25 cellular contexts compared by ENCODE assay signal in the genomic region with DNA sequence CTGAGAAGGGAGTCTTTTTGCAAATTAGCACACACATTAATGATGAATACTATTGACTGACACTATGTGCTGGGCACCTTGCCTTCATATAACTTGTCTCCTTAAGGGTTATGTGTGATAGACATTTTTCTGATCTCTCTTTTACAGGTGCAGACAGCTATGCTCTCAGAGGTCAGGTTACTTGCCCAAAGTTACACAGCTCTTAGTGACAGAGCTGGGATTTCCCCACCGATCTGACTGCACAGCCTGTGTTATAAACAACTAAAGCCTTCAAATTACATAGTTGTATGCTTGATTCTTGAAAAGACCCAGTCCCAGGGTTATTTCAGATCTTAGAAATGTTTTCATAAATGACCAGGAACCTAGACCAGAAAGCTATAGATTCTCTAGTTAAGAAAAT.
"Had no signal": no experiment of that assay in that cellular context is flagged by ENCODE, and none has a peak within 500 bp of the region (broad histone marks: within the 10 kb centered on the region; RNA-seq: fewer than 3 reads in every experiment).

No MANE protein-coding gene starts in this region.

- H3K4me1 Mint-ChIP-seq: activated CD4-positive, alpha-beta T cell treated with anti-CD3 and anti-CD28 coated beads, Interleukin-2, amount 10 ng/mL, durations not matched to agents 7 days and 5 days had no signal

- H3K27me3 Mint-ChIP-seq: activated CD4-positive, alpha-beta T cell treated with anti-CD3 and anti-CD28 coated beads, Interleukin-2, amount 10 ng/mL, durations not matched to agents 7 days and 5 days; activated CD8-positive, alpha-beta T cell treated with anti-CD3 and anti-CD28 coated beads for 36 hours had no signal

- DNase-seq: activated CD4-positive, alpha-beta T cell treated with anti-CD3 and anti-CD28 coated beads for 1 hour; activated CD4-positive, alpha-beta T cell treated with anti-CD3 and anti-CD28 coated beads, Interleukin-2, amount 10 ng/mL, durations not matched to agents 7 days and 5 days; activated CD8-positive, alpha-beta T cell treated with anti-CD3 and anti-CD28 coated beads for 36 hours; activated naive CD4-positive, alpha-beta T cell; activated T-cell treated with anti-CD3 and anti-CD28 coated beads, Interleukin-2, amount 50 U/mL, for 48 hours; adrenal gland; aorta; body of pancreas; dermis blood vessel endothelial cell; effector CD4-positive, alpha-beta T cell; foreskin melanocyte; heart right ventricle; kidney glomerular epithelial cell; left ventricle myocardium inferior; mucosa of descending colon; posterior cingulate gyrus; right cardiac atrium; stimulated activated CD4-positive, alpha-beta T cell treated with anti-CD3 and anti-CD28 coated beads, Interleukin-15, amount 100 ng/mL, for 24 hours; stimulated activated CD4-positive, alpha-beta T cell treated with anti-CD3 and anti-CD28 coated beads, Interleukin-2, amount 100 ng/mL, for 24 hours; stimulated activated naive CD4-positive, alpha-beta T cell; T1000 had no signal

- ATAC-seq: activated CD8-positive, alpha-beta T cell treated with anti-CD3 and anti-CD28 coated beads for 36 hours; activated naive CD4-positive, alpha-beta T cell treated with anti-CD3 and anti-CD28 coated beads, Interleukin-2, amount 50 U/mL, for 72 hours; body of pancreas; mucosa of descending colon; right cardiac atrium had no signal

- FAIRE-seq: colon had no signal

- H3K27ac Mint-ChIP-seq: activated CD4-positive, alpha-beta T cell treated with anti-CD3 and anti-CD28 coated beads, Interleukin-2, amount 10 ng/mL, durations not matched to agents 7 days and 5 days; activated CD8-positive, alpha-beta T cell treated with anti-CD3 and anti-CD28 coated beads for 36 hours; activated naive CD4-positive, alpha-beta T cell treated with anti-CD3 and anti-CD28 coated beads, Interleukin-2, amount 50 U/mL, for 72 hours; activated T-helper 2 cell treated with anti-CD3 and anti-CD28 coated beads, Interferon-gamma antibody, Interleukin-2, Interleukin-4, amounts not matched to agents 10 μg/mL and 5 μg/mL and 100 μg/mL, durations not matched to agents 14 hours and 24 hours and 36 hours; nephron had no signal

- H3K4me3 Mint-ChIP-seq: activated CD4-positive, alpha-beta T cell treated with anti-CD3 and anti-CD28 coated beads, Interleukin-2, amount 10 ng/mL, durations not matched to agents 7 days and 5 days; activated CD8-positive, alpha-beta T cell treated with anti-CD3 and anti-CD28 coated beads for 36 hours; nephron had no signal

- H3K9me3 Mint-ChIP-seq: activated CD4-positive, alpha-beta T cell treated with anti-CD3 and anti-CD28 coated beads, Interleukin-2, amount 10 ng/mL, durations not matched to agents 7 days and 5 days; activated CD8-positive, alpha-beta T cell treated with anti-CD3 and anti-CD28 coated beads for 36 hours; activated T-helper 2 cell treated with anti-CD3 and anti-CD28 coated beads, Interferon-gamma antibody, Interleukin-2, Interleukin-4, amounts not matched to agents 10 μg/mL and 5 μg/mL and 100 μg/mL, durations not matched to agents 14 hours and 24 hours and 36 hours; nephron had no signal

- H3K36me3 Mint-ChIP-seq: activated naive CD4-positive, alpha-beta T cell treated with anti-CD3 and anti-CD28 coated beads, Interleukin-2, amount 50 U/mL, for 72 hours had no signal
